ENCODE assay signal across 1 cellular context in genomic region chr20:347317-347639, GRCh38.
TF ChIP-seq lines count a peak whose summit lies in the region.

No MANE protein-coding gene starts in this region.

TF ChIP-seq in HepG2, 621 proteins besides CTCF, POLR2A, EP300 and RAD21 (continued from another document):
- TF ChIP-seq ATF6 (CRISPR knock-in tag; conservative IDR thresholded peaks at IDR 0.05): no peak
- TF ChIP-seq SMARCC2 (IDR thresholded peaks at IDR 0.05): no peak
- no peak for TF ChIP-seq RBM39 (IDR thresholded peaks at IDR 0.05; ENCODE audit: low read depth, low read length, poor library complexity, severe bottlenecking)
- no peak for TF ChIP-seq THAP11 (CRISPR knock-in tag; IDR thresholded peaks at IDR 0.05)
- TF ChIP-seq BRD4 (CRISPR knock-in tag; IDR thresholded peaks at IDR 0.05): no peak
- TF ChIP-seq SUZ12 (IDR thresholded peaks at IDR 0.05; ENCODE audit: low read depth, low read length): no peak
